In genomic region chr9:111936391-111936790, GRCh38 we compare ENCODE assay signal across 1 cellular context.
TF ChIP-seq lines count a peak whose summit lies in the region.

No MANE protein-coding gene starts in this region.

TF ChIP-seq in K562, 482 proteins besides CTCF, POLR2A, EP300 and RAD21:
- TF ChIP-seq MGA (IDR thresholded peaks at IDR 0.05) (no peak), POLR2AphosphoS5 (IDR thresholded peaks at IDR 0.05; ENCODE audit: control insufficient read depth, insufficient read depth, low read depth, low read length) (0 out of 2 replicates have a peak, but pooled peaks have one; percentile 18)
